In genomic region chr1:100037665-100038400, GRCh38 we compare ENCODE assay signal across 8 cellular contexts.
DNase-seq lines count a peak whose midpoint lies in the region; ATAC-seq and TF ChIP-seq lines count a peak whose summit lies in the region.

No MANE protein-coding gene starts in this region.

- peak overlapping the region; percentile 100 for H3K27ac Mint-ChIP-seq in nephron progenitor cell
- H3K27ac Mint-ChIP-seq in stimulated activated naive CD8-positive, alpha-beta T cell treated with anti-CD3 and anti-CD28 coated beads, Interleukin-15, Interleukin-2, amounts not matched to agents 100 ng/mL and 50 ng/mL, for 24 hours, result peak overlapping the region; percentile 98

- H3K4me3 ChIP-seq in KMS-11 (IDR thresholded peaks at IDR 0.05; ENCODE audit: insufficient read depth, low read depth, low read length) (no peak overlapping the region), fibroblast of the aortic adventitia (ENCODE audit: low read depth, low read length) (peak overlapping the region; percentile 91)

- peak overlapping the region; percentile 99 for H3K4me3 Mint-ChIP-seq in nephron progenitor cell
- H3K4me3 Mint-ChIP-seq in stimulated activated naive CD8-positive, alpha-beta T cell treated with anti-CD3 and anti-CD28 coated beads, Interleukin-15, Interleukin-2, amounts not matched to agents 100 ng/mL and 50 ng/mL, for 24 hours, result peak overlapping the region; percentile 91

- peaks cover 18% of the 10 kb centered on the region for H3K4me1 ChIP-seq in KMS-11 (ENCODE audit: low read depth, poor library complexity, severe bottlenecking)

- H2AFZ ChIP-seq in KMS-11 (ENCODE audit: low read depth), result peak overlapping the region; percentile 63; the same call in 1 of the 2 replicates

- H3K9ac ChIP-seq in KMS-11, result peak overlapping the region; percentile 95

- no peaks in the 10 kb centered on the region for H3K27me3 Mint-ChIP-seq in nephron progenitor cell (ENCODE audit: low read depth, poor library complexity)
- H3K27me3 Mint-ChIP-seq in stimulated activated naive CD8-positive, alpha-beta T cell treated with anti-CD3 and anti-CD28 coated beads, Interleukin-15, Interleukin-2, amounts not matched to agents 100 ng/mL and 50 ng/mL, for 24 hours, result no peaks in the 10 kb centered on the region

- H3K9me3 Mint-ChIP-seq in nephron progenitor cell, result peaks cover under 1% of the 10 kb centered on the region
- no peaks in the 10 kb centered on the region for H3K9me3 Mint-ChIP-seq in stimulated activated naive CD8-positive, alpha-beta T cell treated with anti-CD3 and anti-CD28 coated beads, Interleukin-15, Interleukin-2, amounts not matched to agents 100 ng/mL and 50 ng/mL, for 24 hours

- H4K20me1 ChIP-seq in KMS-11 (ENCODE audit: insufficient read depth), result no peaks in the 10 kb centered on the region

- no peaks in the 10 kb centered on the region for H3K36me3 ChIP-seq in KMS-11 (ENCODE audit: insufficient read depth)

- TF ChIP-seq CTCF in KMS-11 (conservative IDR thresholded peaks at IDR 0.05; ENCODE audit: low read depth, low read length) (no peak), fibroblast of the aortic adventitia (IDR thresholded peaks at IDR 0.05; ENCODE audit: insufficient read depth, low read length) (no peak), nephron progenitor cell (IDR thresholded peaks at IDR 0.05) (no peak)

- peak; percentile 87 for ATAC-seq in GM21825 (IDR thresholded peaks at IDR 0.05; ENCODE audit: unreplicated experiment)

- H3K4me1 Mint-ChIP-seq in nephron progenitor cell, result peaks cover 51% of the 10 kb centered on the region
- H3K4me1 Mint-ChIP-seq in stimulated activated naive CD8-positive, alpha-beta T cell treated with anti-CD3 and anti-CD28 coated beads, Interleukin-15, Interleukin-2, amounts not matched to agents 100 ng/mL and 50 ng/mL, for 24 hours (ENCODE audit: low read depth), result peaks cover 53% of the 10 kb centered on the region

- DNase-seq in Daoy (ENCODE audit: low read depth) (peak; percentile 96), RPMI7951 (ENCODE audit: low read depth) (peak; percentile 83), fibroblast of the aortic adventitia (ENCODE audit: low read depth) (peak; percentile 77), nephron progenitor cell (peak; percentile 89)
- peak; percentile 89 for DNase-seq in activated T-helper 9 cell treated with anti-CD3 and anti-CD28 coated beads, Interleukin-2, amount 50 U/mL, for 16 hours (ENCODE audit: low read depth)

- peaks cover 25% of the 10 kb centered on the region for H3K36me3 Mint-ChIP-seq in nephron progenitor cell (ENCODE audit: low read depth)
- H3K36me3 Mint-ChIP-seq in stimulated activated naive CD8-positive, alpha-beta T cell treated with anti-CD3 and anti-CD28 coated beads, Interleukin-15, Interleukin-2, amounts not matched to agents 100 ng/mL and 50 ng/mL, for 24 hours (ENCODE audit: low read depth), result peaks cover 38% of the 10 kb centered on the region

- H3K4me2 ChIP-seq in KMS-11, result peak overlapping the region; percentile 63; the same call in 1 of the 2 replicates

- no peaks in the 10 kb centered on the region for H3K27me3 ChIP-seq in KMS-11 (ENCODE audit: insufficient read depth, low read depth)

- peaks cover 43% of the 10 kb centered on the region for H3K79me2 ChIP-seq in KMS-11 (ENCODE audit: insufficient read depth, low read depth)

- peak overlapping the region; percentile 94 for H3K27ac ChIP-seq in KMS-11
